16 cellular contexts compared by ENCODE assay signal in the genomic region with DNA sequence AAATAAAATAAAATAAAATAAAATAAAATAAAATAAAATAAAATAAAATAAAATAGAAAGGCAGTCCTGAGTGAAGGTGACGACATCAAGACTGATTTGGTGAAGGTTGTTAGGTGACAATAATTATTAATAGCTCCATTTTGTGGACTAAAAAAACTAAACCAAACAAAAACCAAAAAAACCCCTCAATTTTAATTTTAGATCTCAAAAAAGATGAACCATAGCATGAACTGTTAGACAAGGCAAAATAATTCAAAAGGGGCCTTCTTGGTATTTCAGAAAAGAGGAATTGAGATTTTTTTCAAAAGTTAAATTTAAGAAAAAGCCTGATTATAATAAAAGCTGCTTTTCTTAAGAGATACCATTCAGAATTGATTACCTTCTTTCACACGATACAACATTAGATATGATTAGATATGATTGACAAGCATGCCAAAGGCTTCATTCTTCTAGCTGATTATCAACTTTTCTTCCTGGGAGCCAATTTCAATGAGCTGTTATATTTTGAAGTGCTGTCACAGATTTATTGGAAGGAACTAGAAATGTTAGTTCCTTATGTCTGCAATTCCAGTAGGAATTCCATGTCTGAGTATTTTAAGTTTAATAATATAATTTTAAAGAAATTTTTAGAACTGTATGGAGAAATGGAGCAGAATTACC.
"Had no signal": no experiment of that assay in that cellular context is flagged by ENCODE, and none has a peak within 500 bp of the region (broad histone marks: within the 10 kb centered on the region; RNA-seq: fewer than 3 reads in every experiment).

No MANE protein-coding gene starts in this region.

- H3K4me1 ChIP-seq: gastrocnemius medialis, heart right ventricle, right atrium auricular region, suprapubic skin, thyroid gland had no signal

- H3K4me3 Mint-ChIP-seq: naive thymus-derived CD8-positive, alpha-beta T cell; neural crest cell; type B pancreatic cell had no signal

- H3K4me3 ChIP-seq: gastrocnemius medialis, heart right ventricle, ovary, right atrium auricular region, suprapubic skin, thyroid gland had no signal

- ATAC-seq: esophagus mucosa; gastrocnemius medialis; heart right ventricle; naive thymus-derived CD8-positive, alpha-beta T cell; stimulated activated naive CD8-positive, alpha-beta T cell treated with anti-CD3 and anti-CD28 coated beads, Interleukin-15, Interleukin-2, amounts not matched to agents 100 U/mL and 50 U/mL, for 24 hours had no signal

- H3K36me3 Mint-ChIP-seq: naive thymus-derived CD8-positive, alpha-beta T cell; type B pancreatic cell had no signal

- DNase-seq: effector memory CD4-positive, alpha-beta T cell; gastrocnemius medialis; heart right ventricle; hypothalamus; kidney glomerular epithelial cell; naive thymus-derived CD8-positive, alpha-beta T cell; ovary; small intestine; stimulated activated CD4-positive, alpha-beta T cell treated with anti-CD3 and anti-CD28 coated beads, Interleukin-12 subunit alpha, Interleukin-12 subunit beta, amount 100 ng/mL, for 4 hours; stimulated activated naive CD8-positive, alpha-beta T cell treated with anti-CD3 and anti-CD28 coated beads, Interleukin-15, Interleukin-2, amounts not matched to agents 100 U/mL and 50 U/mL, for 24 hours; thyroid gland had no signal

- H3K9me3 Mint-ChIP-seq: naive thymus-derived CD8-positive, alpha-beta T cell; type B pancreatic cell had no signal

- H3K27me3 Mint-ChIP-seq: type B pancreatic cell had no signal

- H3K27ac ChIP-seq: gastrocnemius medialis, heart right ventricle, ovary, right atrium auricular region, suprapubic skin, thyroid gland had no signal

- H3K27me3 ChIP-seq: gastrocnemius medialis, heart right ventricle, ovary, right atrium auricular region, suprapubic skin, thyroid gland had no signal

- H3K27ac Mint-ChIP-seq: naive thymus-derived CD8-positive, alpha-beta T cell; type B pancreatic cell had no signal
